ENCODE assay signal across 9 cellular contexts in the genomic region with DNA sequence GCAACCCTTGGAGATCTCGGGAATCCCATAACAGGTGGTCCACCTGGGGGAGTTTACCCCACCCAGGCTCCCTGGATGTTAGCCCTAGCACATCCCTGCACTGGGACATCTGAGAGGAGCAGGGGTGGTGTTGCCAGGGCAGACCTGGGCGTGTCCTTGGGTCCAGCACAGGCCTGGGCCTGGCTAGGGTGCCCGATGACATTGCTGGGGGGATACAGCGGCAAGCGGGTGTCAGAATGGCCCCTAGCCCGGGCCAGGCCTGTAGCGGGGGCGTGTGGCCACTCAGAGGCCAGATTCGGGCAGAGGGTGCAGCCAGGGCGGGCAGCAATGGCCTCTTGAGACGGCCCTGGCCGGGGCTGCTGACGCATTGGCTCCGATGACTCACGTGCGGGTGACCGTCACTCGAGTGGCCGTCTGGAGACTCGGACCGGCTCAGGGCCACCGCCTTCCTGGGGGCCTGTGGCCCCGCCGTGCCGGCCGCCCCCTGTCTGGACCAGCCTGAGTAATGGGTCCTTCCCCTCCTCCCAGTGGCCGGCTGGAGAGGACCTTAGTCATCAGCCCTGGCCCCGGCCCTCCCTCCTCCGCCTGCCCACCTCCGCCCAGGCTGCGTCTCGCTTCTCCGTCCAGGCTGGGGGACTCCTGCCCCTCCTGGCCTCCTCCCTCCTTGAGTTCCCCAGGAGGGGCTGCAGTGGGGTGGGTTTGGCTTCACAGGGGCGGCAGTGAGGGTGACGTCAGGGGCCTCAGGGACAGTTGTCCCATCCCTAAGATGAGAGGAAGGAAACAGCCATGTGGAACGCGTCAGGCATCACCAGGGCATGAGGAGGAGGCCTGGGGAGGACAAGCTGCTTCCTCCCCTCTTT. TPM values are rescaled to one million over a fixed set of nuclear protein-coding genes. Genes with fewer than 3 reads are reported as not detected.
DNase-seq lines count a peak whose midpoint lies in the region; ATAC-seq, FAIRE-seq and TF ChIP-seq lines count a peak whose summit lies in the region.
"Had no signal": no experiment of that assay in that cellular context is flagged by ENCODE, and none has a peak within 500 bp of the region (broad histone marks: within the 10 kb centered on the region; RNA-seq: fewer than 3 reads in every experiment).

No MANE protein-coding gene starts in this region.

- peak overlapping the region; percentile 45 to 88 for H3K4ac ChIP-seq in mesenchymal stem cell (ENCODE audit: low read depth in 1 of 2, low read length in 2 of 2)

- peaks cover 2% of the 10 kb centered on the region for H3K27me3 Mint-ChIP-seq in astrocyte (ENCODE audit: low read depth, unreplicated experiment)
- H3K27me3 Mint-ChIP-seq: stimulated activated memory B cell treated with anti-CD40 and anti-IgM and Interleukin-4, amounts not matched to agents 10 μg/mL and 1 μg/mL and 100 μg/mL, for 72 hours had no signal

- H3K79me2 ChIP-seq in astrocyte (ENCODE audit: insufficient read depth, low read length), result no peaks in the 10 kb centered on the region

- peak; percentile 72 for DNase-seq in astrocyte (ENCODE audit: low read depth)
- DNase-seq in mesenchymal stem cell, result peak; percentile 93
- DNase-seq in activated gamma-delta T cell (lab: John Stamatoyannopoulos, UW), result no peak
- DNase-seq in NCI-H2227 treated with DMSO at 0.1 percent for 48 hours (lab: John Stamatoyannopoulos, UW), result no peak
- DNase-seq: CD8-positive, alpha-beta T cell had no signal

- H2AK5ac ChIP-seq in mesenchymal stem cell (ENCODE audit: low read length, severe bottlenecking), result peak overlapping the region; percentile 21

- H3K4me1 ChIP-seq in BLaER1, result peaks cover 99% of the 10 kb centered on the region
- H3K4me1 ChIP-seq in astrocyte (ENCODE audit: insufficient read depth, low read length), result peaks cover 42% of the 10 kb centered on the region
- H3K4me1 ChIP-seq in mesenchymal stem cell (ENCODE audit: control insufficient read depth, insufficient read depth, low read depth, low read length), result peaks cover 46% of the 10 kb centered on the region

- H3K18ac ChIP-seq in mesenchymal stem cell (ENCODE audit: low read depth in 1 of 2, low read length in 2 of 2), result peak overlapping the region; percentile 23 to 90

- 48% methylated on average over 30 of the region's 37 CpGs for WGBS in mesenchymal stem cell

- peak overlapping the region; percentile 86 for H2BK120ac ChIP-seq in mesenchymal stem cell (ENCODE audit: low read depth, low read length)

- peak overlapping the region in 1 of 2 experiments; percentile 31 for H3K14ac ChIP-seq in mesenchymal stem cell (ENCODE audit: low read length in 2 of 2)

- H3K9ac ChIP-seq in BLaER1, result peak overlapping the region; percentile 61
- H3K9ac ChIP-seq in astrocyte (ENCODE audit: low read length), result peak overlapping the region; percentile 72
- H3K9ac ChIP-seq in mesenchymal stem cell (ENCODE audit: low read length), result peak overlapping the region; percentile 83

- peaks cover 42% of the 10 kb centered on the region for H3K4me1 Mint-ChIP-seq in astrocyte (ENCODE audit: low read depth, unreplicated experiment)

- peak overlapping the region; percentile 87 for H2BK15ac ChIP-seq in mesenchymal stem cell (ENCODE audit: low read depth, poor library complexity, severe bottlenecking)

- H3K36me3 Mint-ChIP-seq in astrocyte (ENCODE audit: low read depth, unreplicated experiment), result no peaks in the 10 kb centered on the region
- H3K36me3 Mint-ChIP-seq: mesothelial cell of epicardium had no signal

- peak overlapping the region; percentile 84 to 87 for H2BK12ac ChIP-seq in mesenchymal stem cell (ENCODE audit: low read length in 2 of 2)

- H4K8ac ChIP-seq in mesenchymal stem cell (ENCODE audit: low read length), result peak overlapping the region; percentile 47

- no peak overlapping the region for H3K23ac ChIP-seq in mesenchymal stem cell (ENCODE audit: low read length in 2 of 2)

- FAIRE-seq in astrocyte (lab: Jason Lieb, UNC), result no peak

- ATAC-seq in HG02610 (IDR thresholded peaks at IDR 0.05; ENCODE audit: unreplicated experiment), result no peak
- ATAC-seq: CD8-positive, alpha-beta T cell had no signal

- H3K79me1 ChIP-seq in mesenchymal stem cell (replicated peaks; ENCODE audit: low read length, poor library complexity, severe bottlenecking), result peaks cover 20% of the 10 kb centered on the region

- H3K4me3 ChIP-seq in BLaER1 (peak overlapping the region; percentile 40), astrocyte (ENCODE audit: insufficient read depth, low read depth, low read length) (peak overlapping the region; percentile 13), mesenchymal stem cell (ENCODE audit: insufficient read depth in 1 of 2, low read depth in 1 of 2, low read length in 2 of 2) (peak overlapping the region in 1 of 2 experiments; percentile 59)

- peak overlapping the region; percentile 89 for H3K4me2 ChIP-seq in BLaER1
- peak overlapping the region; percentile 80 for H3K4me2 ChIP-seq in astrocyte (ENCODE audit: low read length)
- no peak overlapping the region for H3K4me2 ChIP-seq in mesenchymal stem cell (ENCODE audit: low read length, poor library complexity, severe bottlenecking)

- H3K9me3 Mint-ChIP-seq in astrocyte (ENCODE audit: unreplicated experiment), result no peaks in the 10 kb centered on the region
- H3K9me3 Mint-ChIP-seq: CD8-positive, alpha-beta T cell; mesothelial cell of epicardium; stimulated activated memory B cell treated with anti-CD40 and anti-IgM and Interleukin-4, amounts not matched to agents 10 μg/mL and 1 μg/mL and 100 μg/mL, for 72 hours had no signal

- H3K36me3 ChIP-seq in BLaER1, result no peaks in the 10 kb centered on the region
- H3K36me3 ChIP-seq in astrocyte (ENCODE audit: insufficient read depth, low read length), result no peaks in the 10 kb centered on the region
- peaks cover 0 to 12% of the 10 kb centered on the region in 2 experiments for H3K36me3 ChIP-seq in mesenchymal stem cell (ENCODE audit: control insufficient read depth in 1 of 2, insufficient read depth in 2 of 2, low read depth in 1 of 2, low read length in 2 of 2)

- no peak for TF ChIP-seq CTCF in astrocyte (IDR thresholded peaks at IDR 0.05; ENCODE audit: insufficient read depth, low read depth, low read length)

- peaks cover 95% of the 10 kb centered on the region for H4K20me1 ChIP-seq in BLaER1
- H4K20me1 ChIP-seq in astrocyte (ENCODE audit: insufficient read depth, low read length), result peaks cover 7% of the 10 kb centered on the region

- H2AFZ ChIP-seq in astrocyte (ENCODE audit: low read depth, low read length), result peak overlapping the region; percentile 20
- H2AFZ ChIP-seq in mesenchymal stem cell (ENCODE audit: low read depth, low read length), result peak overlapping the region; percentile 29

- H4K91ac ChIP-seq in mesenchymal stem cell (ENCODE audit: low read length), result peak overlapping the region; percentile 95

- H3K27ac ChIP-seq in BLaER1 (peak overlapping the region; percentile 74), astrocyte (ENCODE audit: low read depth, low read length) (peak overlapping the region; percentile 65), mesenchymal stem cell (ENCODE audit: low read length, poor library complexity, severe bottlenecking) (no peak overlapping the region)

- peak overlapping the region; percentile 58 for H3K27ac Mint-ChIP-seq in astrocyte (ENCODE audit: unreplicated experiment)

- no peaks in the 10 kb centered on the region for H3K27me3 ChIP-seq in BLaER1
- no peaks in the 10 kb centered on the region for H3K27me3 ChIP-seq in astrocyte (ENCODE audit: insufficient read depth, low read length)
- peaks cover 0 to 14% of the 10 kb centered on the region in 2 experiments for H3K27me3 ChIP-seq in mesenchymal stem cell (ENCODE audit: control insufficient read depth in 1 of 2, insufficient read depth in 1 of 2, low read length in 2 of 2)

- no peak overlapping the region for H3K4me3 Mint-ChIP-seq in astrocyte (ENCODE audit: unreplicated experiment)
- H3K4me3 Mint-ChIP-seq: CD8-positive, alpha-beta T cell; mesothelial cell of epicardium had no signal

- H3K9me3 ChIP-seq in BLaER1, result no peaks in the 10 kb centered on the region
- no peaks in the 10 kb centered on the region for H3K9me3 ChIP-seq in astrocyte (ENCODE audit: insufficient read depth, low read depth, low read length)
- no peaks in the 10 kb centered on the region for H3K9me3 ChIP-seq in mesenchymal stem cell (ENCODE audit: control insufficient read depth, low read length)

- no peak overlapping the region for H2BK5ac ChIP-seq in mesenchymal stem cell (ENCODE audit: low read depth, low read length, poor library complexity, severe bottlenecking)

RNA-seq across cellular contexts. Expression of a gene that starts 23.2 kb away (rescaled TPM):
- total RNA-seq in astrocyte, result 8.4 and 8.8 TPM in 2 replicates
- 9.9 TPM for polyA plus RNA-seq in mesenchymal stem cell (2013, experiment 1 of 2)
- 9.4 TPM for polyA plus RNA-seq in mesenchymal stem cell (2013, experiment 2 of 2)

RNA-seq across cellular contexts. Expression of a gene that starts 23.5 kb away (rescaled TPM):
- 4.4 and 6.0 TPM in 2 replicates for total RNA-seq in astrocyte
- polyA plus RNA-seq in mesenchymal stem cell (2013, experiment 1 of 2), result 2.6 TPM
- 2.9 TPM for polyA plus RNA-seq in mesenchymal stem cell (2013, experiment 2 of 2)

RNA-seq across cellular contexts. Expression of a gene that starts 47.6 kb away (rescaled TPM):
- 5.6 and 8.8 TPM in 2 replicates for total RNA-seq in astrocyte
- 1.1 TPM for polyA plus RNA-seq in mesenchymal stem cell (2013, experiment 1 of 2)
- 1.1 TPM for polyA plus RNA-seq in mesenchymal stem cell (2013, experiment 2 of 2)
- total RNA-seq: CD8-positive, alpha-beta T cell had no signal

RNA-seq across cellular contexts. Expression of a gene that starts 53.7 kb away (rescaled TPM):
- 18.5 and 53.1 TPM in 2 replicates for total RNA-seq in astrocyte
- polyA plus RNA-seq in mesenchymal stem cell (2013, experiment 1 of 2), result 0.10 TPM
- polyA plus RNA-seq in mesenchymal stem cell (2013, experiment 2 of 2), result 0.18 TPM
- total RNA-seq: CD8-positive, alpha-beta T cell had no signal

Comparison
In these comparisons a context has a peak if more than half of its experiments do, and no peak if none do; other contexts are left out.
1. DNase-seq: peak in astrocyte (single experiment) and mesenchymal stem cell (single experiment); none in activated gamma-delta T cell (single experiment) and NCI-H2227 treated with DMSO at 0.1 percent for 48 hours (single experiment).
2. Peak in every context shown above with its lines, with median percentiles within 50 percentile points of each other: H3K9ac ChIP-seq.